ENCODE assay signal across 7 cellular contexts in the genomic region with DNA sequence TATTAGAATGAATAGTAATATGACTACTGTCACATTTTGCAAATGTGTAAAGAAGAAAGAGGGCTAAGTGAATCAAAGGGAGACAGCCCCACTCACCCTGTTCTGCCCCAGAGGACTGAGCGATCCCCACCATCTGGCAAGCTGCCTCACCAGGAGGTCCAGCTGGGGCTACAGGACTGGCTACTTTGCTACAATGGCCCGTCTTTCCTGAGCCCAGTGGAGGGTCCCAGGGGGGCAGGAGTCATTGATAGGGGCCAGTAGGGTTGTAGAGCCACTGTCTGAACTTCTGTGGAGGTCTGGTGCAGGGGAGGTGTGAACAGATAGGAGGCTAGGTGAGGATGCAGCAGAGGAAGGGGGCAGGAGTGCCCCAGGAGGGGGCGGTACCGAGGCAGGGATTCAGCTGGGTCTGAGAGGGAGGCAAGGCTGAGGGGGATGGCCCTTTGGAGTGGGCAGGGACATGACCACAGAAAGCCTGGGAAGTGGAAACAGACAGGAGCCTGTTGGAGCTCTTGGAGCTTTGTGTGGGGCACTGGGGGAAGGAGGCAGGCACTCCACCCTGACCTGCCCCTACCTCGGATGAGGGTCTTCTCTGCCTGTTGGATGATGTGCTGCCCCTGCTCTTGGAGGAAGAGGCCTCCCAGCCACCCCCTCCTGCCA. TPM values are rescaled to one million over a fixed set of nuclear protein-coding genes. Genes with fewer than 3 reads are reported as not detected.
DNase-seq lines count a peak whose midpoint lies in the region; ATAC-seq, FAIRE-seq and TF ChIP-seq lines count a peak whose summit lies in the region.
"Not testable (repeated sequence)": the region's sequence is repeated elsewhere in the genome, so short reads cannot be mapped to it uniquely, and the experiment has no call there.

No MANE protein-coding gene starts in this region.

- intact Hi-C loops in K562 (cut with micrococcal nuclease): not testable (repeated sequence)
- intact Hi-C loops in naive thymus-derived CD4-positive, alpha-beta T cell (cut with micrococcal nuclease): loop anchor here in 1 of 2 donors (2.0 kb wide), 3 partner anchors 19 to 53 kb away; a partner anchor contains a TSS

- BruUV-seq in K562 (replicated peaks; lab: Mats Ljungman, UMichigan): not testable (repeated sequence)

- H3K79me2 ChIP-seq in GM23248 (ENCODE audit: insufficient read depth) (peaks cover 27% of the 10 kb centered on the region), K562 (ENCODE audit: control insufficient read depth, insufficient read depth, low read length) (peaks cover 26% of the 10 kb centered on the region)

- TF ChIP-seq EP300 in K562 (IDR thresholded peaks at IDR 0.05; ENCODE audit: low read length): not testable (repeated sequence)

- not testable (repeated sequence) for H3K4me1 ChIP-seq in GM23248 (ENCODE audit: insufficient read depth)
- H3K4me1 ChIP-seq in K562 (replicated peaks in 1 of 2; ENCODE audit: control insufficient read depth in 2 of 2, insufficient read depth in 2 of 2, low read length in 2 of 2): peaks cover 21 to 46% of the 10 kb centered on the region in 2 experiments; a peak in 4 of 5 replicates
- peaks cover 14 to 15% of the 10 kb centered on the region in 2 donors for H3K4me1 ChIP-seq in naive thymus-derived CD4-positive, alpha-beta T cell (ENCODE audit: control insufficient read depth in 2 of 2, insufficient read depth in 2 of 2, low read length in 2 of 2)

- POLR2A ChIA-PET in K562 (lab: Yijun Ruan, JAX): not testable (repeated sequence)
- POLR2A ChIA-PET in naive thymus-derived CD4-positive, alpha-beta T cell (lab: Charles Lee): interaction anchor here (1.3 kb wide), 1 partner anchor 9 kb away, joined by 4 read pairs; no protein-coding TSS in a partner anchor

- peak overlapping the region; percentile 91 for H3K4me2 ChIP-seq in GM23248 (ENCODE audit: unreplicated experiment)
- H3K4me2 ChIP-seq in K562 (ENCODE audit: insufficient read depth, low read length): not testable (repeated sequence)

- not testable (repeated sequence) for TF ChIP-seq POLR2A in K562 (conservative IDR thresholded peaks at IDR 0.05)

- H3K27me3 Mint-ChIP-seq in naive thymus-derived CD4-positive, alpha-beta T cell: not testable (repeated sequence)

- WGBS in GM23248 (ENCODE audit: low coverage in 1 of 2, low lambda C conversion rate in 2 of 2, missing lambda C conversion rate in 2 of 2), 2 experiments: 45 to 54% methylated on average over 4 to 5 of the region's 5 CpGs
- 59% methylated on average over 5 of the region's 5 CpGs for WGBS in K562 (ENCODE audit: insufficient coverage, low coverage, missing lambda C conversion rate)

- in situ Hi-C loops in GM23248 (cut with MboI); K562 (cut with MboI): not testable (repeated sequence)

- H3K27me3 ChIP-seq in GM23248 (replicated peaks; ENCODE audit: insufficient read depth); K562 (ENCODE audit: control insufficient read depth in 2 of 2, insufficient read depth in 2 of 2, low read length in 2 of 2); naive thymus-derived CD4-positive, alpha-beta T cell (ENCODE audit: control insufficient read depth in 2 of 2, insufficient read depth in 2 of 2, low read length in 2 of 2): not testable (repeated sequence)

- H3K9ac ChIP-seq in GM23248: not testable (repeated sequence)
- H3K9ac ChIP-seq in K562 (ENCODE audit: insufficient read depth in 1 of 2, low read depth in 2 of 2, low read length in 2 of 2): peak overlapping the region in 1 of 2 experiments; percentile 74; a peak in 1 of 4 replicates

- ATAC-seq in K562: peak; percentile 53
- ATAC-seq in naive thymus-derived CD4-positive, alpha-beta T cell: not testable (repeated sequence)

- H3K27ac Mint-ChIP-seq in naive thymus-derived CD4-positive, alpha-beta T cell: peak overlapping the region in 5 of 9 donors; percentile 33 to 94 (median 85)

- H3F3A ChIP-seq in GM23248 (ENCODE audit: insufficient read depth): peaks cover 12% of the 10 kb centered on the region; the same call in 1 of the 2 replicates

- peaks cover 6 to 42% (median 23%) of the 10 kb centered on the region in 7 donors for H3K4me1 Mint-ChIP-seq in naive thymus-derived CD4-positive, alpha-beta T cell

- DNase-seq in DMS 273 (lab: John Stamatoyannopoulos, UW; ENCODE audit: unreplicated experiment): peak; percentile 24
- DNase-seq in GM23248: peak; percentile 34
- DNase-seq in NCI-H748 (lab: John Stamatoyannopoulos, UW; ENCODE audit: unreplicated experiment): peak; percentile 51
- DNase-seq in K562 (ENCODE audit: extremely low read depth in 1 of 4, low spot score in 3 of 4); fibroblast of the aortic adventitia (ENCODE audit: low read depth); naive thymus-derived CD4-positive, alpha-beta T cell: not testable (repeated sequence)

- H3K9me2 ChIP-seq in GM23248 (ENCODE audit: insufficient read depth): not testable (repeated sequence)

- not testable (repeated sequence) for H3K4me3 ChIP-seq in GM23248; WI38 (ENCODE audit: low read depth, low read length); K562; fibroblast of the aortic adventitia (ENCODE audit: low read depth, low read length); naive thymus-derived CD4-positive, alpha-beta T cell (ENCODE audit: low read length)

- not testable (repeated sequence) for H3K36me3 Mint-ChIP-seq in naive thymus-derived CD4-positive, alpha-beta T cell

- H3K9me3 Mint-ChIP-seq in naive thymus-derived CD4-positive, alpha-beta T cell: not testable (repeated sequence)

- H3K36me3 ChIP-seq in GM23248 (ENCODE audit: low read depth); K562 (ENCODE audit: control insufficient read depth, insufficient read depth, low read length); naive thymus-derived CD4-positive, alpha-beta T cell (ENCODE audit: control insufficient read depth in 2 of 3, insufficient read depth in 3 of 3, low read length in 3 of 3): not testable (repeated sequence)

- not testable (repeated sequence) for TF ChIP-seq RAD21 in K562 (CRISPR knock-in tag; conservative IDR thresholded peaks at IDR 0.05 in 1 of 2, IDR thresholded peaks at IDR 0.05 in 1 of 2)

- H4K20me1 ChIP-seq in GM23248 (ENCODE audit: insufficient read depth); K562 (replicated peaks; ENCODE audit: control insufficient read depth, insufficient read depth, low read length): not testable (repeated sequence)

- H3K27ac ChIP-seq in GM23248; K562 (ENCODE audit: extremely low read depth, low read depth, low read length); naive thymus-derived CD4-positive, alpha-beta T cell (ENCODE audit: low read depth, low read length): not testable (repeated sequence)

- H3K4me3 Mint-ChIP-seq in naive thymus-derived CD4-positive, alpha-beta T cell: peak overlapping the region in 6 of 10 donors; percentile 49 to 92 (median 87)

- CTCF ChIA-PET in K562 (lab: Yijun Ruan, JAX; ENCODE audit: low intra/inter-chr PET ratio); naive thymus-derived CD4-positive, alpha-beta T cell (lab: Charles Lee): not testable (repeated sequence)

- not testable (repeated sequence) for H2AFZ ChIP-seq in GM23248; K562 (ENCODE audit: low read depth, low read length)

- H3K9me1 ChIP-seq in K562 (ENCODE audit: control insufficient read depth, insufficient read depth, low read length): not testable (repeated sequence)

- TF ChIP-seq CTCF in WI38 (IDR thresholded peaks at IDR 0.05; ENCODE audit: low read depth, low read length): peak; percentile 16; the same call in 1 of the 2 replicates
- not testable (repeated sequence) for TF ChIP-seq CTCF in K562 (IDR thresholded peaks at IDR 0.05 in 2 of 3, conservative IDR thresholded peaks at IDR 0.05 in 1 of 3; ENCODE audit: insufficient read depth in 2 of 3, low read depth in 1 of 3, low read length in 3 of 3)
- peak; percentile 16 for TF ChIP-seq CTCF in fibroblast of the aortic adventitia (IDR thresholded peaks at IDR 0.05; ENCODE audit: insufficient read depth, low read length)

- not testable (repeated sequence) for FAIRE-seq in K562 (lab: Jason Lieb, UNC)

- not testable (repeated sequence) for H3K9me3 ChIP-seq in GM23248 (ENCODE audit: low read depth); K562 (replicated peaks; ENCODE audit: control insufficient read depth, insufficient read depth, low read depth, low read length); naive thymus-derived CD4-positive, alpha-beta T cell (ENCODE audit: control insufficient read depth in 2 of 3, low read length in 3 of 3)

RNA-seq across cellular contexts. Expression of a gene that starts 3.4 kb away (rescaled TPM):
- total RNA-seq in GM23248 (2014; rRNA removed; shearing (Covaris generic)): 0.76 and 2.3 TPM in 2 replicates
- 2.6 and 3.0 TPM in 2 replicates for polyA plus RNA-seq in GM23248 (2016; fragmentation: Nextera tagmentation; extraction: Ambion mirVana)
- 3.9 and 8.6 TPM in 2 replicates for total RNA-seq in K562 (2011; cell fraction: chromatin; rRNA removed; ENCODE audit: low replicate concordance)
- 9.5 TPM in 2 replicates for total RNA-seq in K562 (2011; cell fraction: nucleolus; rRNA removed)
- total RNA-seq in K562 (2011; cell fraction: nucleoplasm; rRNA removed): 5.4 and 5.5 TPM in 2 replicates
- total RNA-seq in K562 (2014; rRNA removed): 21.1 and 25.0 TPM in 2 replicates
- total RNA-seq in K562 (2014; rRNA removed; fragmentation: Illumina TruSeq; extraction: Trizol): 1.1 and 1.3 TPM in 2 replicates
- total RNA-seq in K562 (2015; rRNA removed; fragmentation: Illumina TruSeq; extraction: Trizol): 6.7 and 7.1 TPM in 2 replicates
- total RNA-seq in K562 (2021): 12.9 and 13.9 TPM in 2 replicates
- 3.6 and 5.3 TPM in 2 replicates for polyA plus RNA-seq in K562 (2011; rRNA removed)
- polyA plus RNA-seq in K562 (2011; cell fraction: cytosol; rRNA removed): 6.4 and 18.6 TPM in 2 replicates
- 3.8 and 8.0 TPM in 2 replicates for polyA plus RNA-seq in K562 (2011; cell fraction: nucleus; rRNA removed)
- polyA plus RNA-seq in K562 (2012): 10.9 and 13.0 TPM in 2 replicates
- 1.6 and 7.0 TPM in 2 replicates for polyA plus RNA-seq in K562 (2014; fragmentation: Illumina TruSeq; extraction: Trizol)
- under 1 TPM; 0.55 to 0.73 TPM for polyA plus RNA-seq in K562 (2014; fragmentation: Nextera tagmentation; extraction: Ambion mirVana)
- polyA plus RNA-seq in K562 (2014; rRNA removed): 17.0 and 17.3 TPM in 2 replicates
- 0.66 and 0.84 TPM in 2 replicates for polyA minus RNA-seq in K562 (2011; rRNA and poly(A)+ RNA removed)
- polyA minus RNA-seq in K562 (2011; cell fraction: cytosol; rRNA and poly(A)+ RNA removed): 4.9 and 8.0 TPM in 2 replicates
- 2.3 and 2.7 TPM in 2 replicates for polyA minus RNA-seq in K562 (2011; cell fraction: nucleus; rRNA and poly(A)+ RNA removed)
- 0.99 and 4.7 TPM in 2 replicates for total RNA-seq in fibroblast of the aortic adventitia (ENCODE audit: low replicate concordance)
- 1 to 10 TPM; 1.2 to 2.2 (median 1.9) TPM for total RNA-seq in naive thymus-derived CD4-positive, alpha-beta T cell
- polyA plus RNA-seq in naive thymus-derived CD4-positive, alpha-beta T cell: under 1 TPM; 0.39 to 0.59 TPM

RNA-seq across cellular contexts. Expression of a gene that starts 5.9 kb away (rescaled TPM):
- total RNA-seq in GM23248 (2014; rRNA removed; shearing (Covaris generic)): 19.2 and 22.7 TPM in 2 replicates
- 50.1 and 56.9 TPM in 2 replicates for polyA plus RNA-seq in GM23248 (2016; fragmentation: Nextera tagmentation; extraction: Ambion mirVana)
- 117 and 276 TPM in 2 replicates for total RNA-seq in K562 (2011; cell fraction: chromatin; rRNA removed; ENCODE audit: low replicate concordance)
- 148 and 164 TPM in 2 replicates for total RNA-seq in K562 (2011; cell fraction: nucleolus; rRNA removed)
- 145 and 162 TPM in 2 replicates for total RNA-seq in K562 (2011; cell fraction: nucleoplasm; rRNA removed)
- total RNA-seq in K562 (2014; rRNA removed): 43.5 and 62.9 TPM in 2 replicates
- 33.3 and 43.2 TPM in 2 replicates for total RNA-seq in K562 (2014; rRNA removed; fragmentation: Illumina TruSeq; extraction: Trizol)
- total RNA-seq in K562 (2015; rRNA removed; fragmentation: Illumina TruSeq; extraction: Trizol): 25.4 and 32.0 TPM in 2 replicates
- total RNA-seq in K562 (2021): 167 and 175 TPM in 2 replicates
- polyA plus RNA-seq in K562 (2011; rRNA removed): 38.7 and 58.6 TPM in 2 replicates
- polyA plus RNA-seq in K562 (2011; cell fraction: cytosol; rRNA removed): 34.8 and 93.5 TPM in 2 replicates
- 262 and 432 TPM in 2 replicates for polyA plus RNA-seq in K562 (2011; cell fraction: nucleus; rRNA removed)
- polyA plus RNA-seq in K562 (2012): 137 and 160 TPM in 2 replicates
- 99.8 and 139 TPM in 2 replicates for polyA plus RNA-seq in K562 (2014; fragmentation: Illumina TruSeq; extraction: Trizol)
- 10 to 100 TPM; 62.3 to 80.6 TPM for polyA plus RNA-seq in K562 (2014; fragmentation: Nextera tagmentation; extraction: Ambion mirVana)
- 80.5 and 95.2 TPM in 2 replicates for polyA plus RNA-seq in K562 (2014; rRNA removed)
- polyA minus RNA-seq in K562 (2011; rRNA and poly(A)+ RNA removed): 19.9 and 27.4 TPM in 2 replicates
- polyA minus RNA-seq in K562 (2011; cell fraction: cytosol; rRNA and poly(A)+ RNA removed): 39.1 and 51.2 TPM in 2 replicates
- polyA minus RNA-seq in K562 (2011; cell fraction: nucleus; rRNA and poly(A)+ RNA removed): 39.4 and 40.0 TPM in 2 replicates
- total RNA-seq in fibroblast of the aortic adventitia (ENCODE audit: low replicate concordance): 11.0 and 19.1 TPM in 2 replicates
- 10 to 100 TPM; 45.3 to 76.9 (median 64.5) TPM for total RNA-seq in naive thymus-derived CD4-positive, alpha-beta T cell
- 10 to 100 TPM; 56.0 to 59.2 TPM for polyA plus RNA-seq in naive thymus-derived CD4-positive, alpha-beta T cell

RNA-seq across cellular contexts. Expression of a gene that starts 10.8 kb away (rescaled TPM):
- 29.3 and 30.8 TPM in 2 replicates for total RNA-seq in GM23248 (2014; rRNA removed; shearing (Covaris generic))
- polyA plus RNA-seq in GM23248 (2016; fragmentation: Nextera tagmentation; extraction: Ambion mirVana): 37.0 and 39.3 TPM in 2 replicates
- 94.6 and 259 TPM in 2 replicates for total RNA-seq in K562 (2011; cell fraction: chromatin; rRNA removed; ENCODE audit: low replicate concordance)
- total RNA-seq in K562 (2011; cell fraction: nucleolus; rRNA removed): 158 and 168 TPM in 2 replicates
- total RNA-seq in K562 (2011; cell fraction: nucleoplasm; rRNA removed): 148 and 161 TPM in 2 replicates
- total RNA-seq in K562 (2014; rRNA removed): 42.9 and 51.6 TPM in 2 replicates
- total RNA-seq in K562 (2014; rRNA removed; fragmentation: Illumina TruSeq; extraction: Trizol): 41.2 and 45.4 TPM in 2 replicates
- 47.6 and 48.6 TPM in 2 replicates for total RNA-seq in K562 (2015; rRNA removed; fragmentation: Illumina TruSeq; extraction: Trizol)
- 50.0 and 55.1 TPM in 2 replicates for total RNA-seq in K562 (2021)
- 41.8 and 58.9 TPM in 2 replicates for polyA plus RNA-seq in K562 (2011; rRNA removed)
- 35.1 and 46.5 TPM in 2 replicates for polyA plus RNA-seq in K562 (2011; cell fraction: cytosol; rRNA removed)
- 76.8 and 145 TPM in 2 replicates for polyA plus RNA-seq in K562 (2011; cell fraction: nucleus; rRNA removed)
- polyA plus RNA-seq in K562 (2012): 46.8 and 71.4 TPM in 2 replicates
- 71.5 and 84.2 TPM in 2 replicates for polyA plus RNA-seq in K562 (2014; fragmentation: Illumina TruSeq; extraction: Trizol)
- 100 to 1,000 TPM in 1 of 2 experiments, 10 to 100 TPM in 1; 82.7 to 100 TPM for polyA plus RNA-seq in K562 (2014; fragmentation: Nextera tagmentation; extraction: Ambion mirVana)
- polyA plus RNA-seq in K562 (2014; rRNA removed): 71.3 and 82.0 TPM in 2 replicates
- polyA minus RNA-seq in K562 (2011; rRNA and poly(A)+ RNA removed): 42.5 and 66.7 TPM in 2 replicates
- 16.9 and 28.1 TPM in 2 replicates for polyA minus RNA-seq in K562 (2011; cell fraction: cytosol; rRNA and poly(A)+ RNA removed)
- 36.9 and 49.1 TPM in 2 replicates for polyA minus RNA-seq in K562 (2011; cell fraction: nucleus; rRNA and poly(A)+ RNA removed)
- 10.5 and 41.8 TPM in 2 replicates for total RNA-seq in fibroblast of the aortic adventitia (ENCODE audit: low replicate concordance)
- 10 to 100 TPM; 35.3 to 73.9 (median 65.1) TPM for total RNA-seq in naive thymus-derived CD4-positive, alpha-beta T cell
- 10 to 100 TPM; 28.1 to 46.8 TPM for polyA plus RNA-seq in naive thymus-derived CD4-positive, alpha-beta T cell

RNA-seq across cellular contexts. Expression of a gene that starts 20.0 kb away (rescaled TPM):
- total RNA-seq in GM23248 (2014; rRNA removed; shearing (Covaris generic)): 68.1 and 83.1 TPM in 2 replicates
- polyA plus RNA-seq in GM23248 (2016; fragmentation: Nextera tagmentation; extraction: Ambion mirVana) (36.8 and 39.4 TPM in 2 replicates), K562 (2011; rRNA removed) (8.5 and 8.6 TPM in 2 replicates), K562 (2014; fragmentation: Illumina TruSeq; extraction: Trizol) (6.2 and 12.7 TPM in 2 replicates), K562 (2014; fragmentation: Nextera tagmentation; extraction: Ambion mirVana) (under 1 TPM; 0.04 to 0.21 TPM), K562 (2014; rRNA removed) (17.2 and 20.8 TPM in 2 replicates)
- total RNA-seq in K562 (2011; cell fraction: chromatin; rRNA removed; ENCODE audit: low replicate concordance): 16.1 and 63.4 TPM in 2 replicates
- total RNA-seq in K562 (2011; cell fraction: nucleolus; rRNA removed): 75.0 and 82.4 TPM in 2 replicates
- 39.3 and 45.6 TPM in 2 replicates for total RNA-seq in K562 (2011; cell fraction: nucleoplasm; rRNA removed)
- total RNA-seq in K562 (2014; rRNA removed) (13.9 and 14.0 TPM in 2 replicates), K562 (2014; rRNA removed; fragmentation: Illumina TruSeq; extraction: Trizol) (2.6 and 3.6 TPM in 2 replicates), K562 (2015; rRNA removed; fragmentation: Illumina TruSeq; extraction: Trizol) (9.3 and 10.7 TPM in 2 replicates), K562 (2021) (18.0 and 21.5 TPM in 2 replicates), fibroblast of the aortic adventitia (ENCODE audit: low replicate concordance) (28.9 and 41.8 TPM in 2 replicates)
- polyA plus RNA-seq in K562 (2011; cell fraction: cytosol; rRNA removed): 7.8 and 21.4 TPM in 2 replicates
- 29.1 and 66.7 TPM in 2 replicates for polyA plus RNA-seq in K562 (2011; cell fraction: nucleus; rRNA removed)
- polyA plus RNA-seq in K562 (2012): 10.6 and 14.8 TPM in 2 replicates
- 2.3 and 6.4 TPM in 2 replicates for polyA minus RNA-seq in K562 (2011; rRNA and poly(A)+ RNA removed)
- polyA minus RNA-seq in K562 (2011; cell fraction: cytosol; rRNA and poly(A)+ RNA removed): 3.2 and 8.1 TPM in 2 replicates
- 17.4 and 22.3 TPM in 2 replicates for polyA minus RNA-seq in K562 (2011; cell fraction: nucleus; rRNA and poly(A)+ RNA removed)
- 10 to 100 TPM; 18.0 to 27.1 (median 22.3) TPM for total RNA-seq in naive thymus-derived CD4-positive, alpha-beta T cell
- polyA plus RNA-seq in naive thymus-derived CD4-positive, alpha-beta T cell: 10 to 100 TPM in 1 of 2 donors, 1 to 10 TPM in 1; 6.6 to 17.6 TPM

RNA-seq across cellular contexts. Expression of a gene that starts 21.4 kb away (rescaled TPM):
- total RNA-seq in GM23248 (2014; rRNA removed; shearing (Covaris generic)): 8.2 and 8.9 TPM in 2 replicates
- polyA plus RNA-seq in GM23248 (2016; fragmentation: Nextera tagmentation; extraction: Ambion mirVana): 11.1 and 12.0 TPM in 2 replicates
- total RNA-seq in K562 (2011; cell fraction: chromatin; rRNA removed; ENCODE audit: low replicate concordance): 63.5 and 83.8 TPM in 2 replicates
- total RNA-seq in K562 (2011; cell fraction: nucleolus; rRNA removed): 39.0 and 45.4 TPM in 2 replicates
- 59.4 and 78.8 TPM in 2 replicates for total RNA-seq in K562 (2011; cell fraction: nucleoplasm; rRNA removed)
- total RNA-seq in K562 (2014; rRNA removed): 46.7 and 50.8 TPM in 2 replicates
- total RNA-seq in K562 (2014; rRNA removed; fragmentation: Illumina TruSeq; extraction: Trizol): 28.1 and 31.6 TPM in 2 replicates
- 26.2 and 27.9 TPM in 2 replicates for total RNA-seq in K562 (2015; rRNA removed; fragmentation: Illumina TruSeq; extraction: Trizol)
- 29.3 and 34.4 TPM in 2 replicates for total RNA-seq in K562 (2021)
- 25.6 and 32.8 TPM in 2 replicates for polyA plus RNA-seq in K562 (2011; rRNA removed)
- 11.3 and 14.9 TPM in 2 replicates for polyA plus RNA-seq in K562 (2011; cell fraction: cytosol; rRNA removed)
- polyA plus RNA-seq in K562 (2011; cell fraction: nucleus; rRNA removed): 96.3 and 104 TPM in 2 replicates
- polyA plus RNA-seq in K562 (2012): 33.2 and 36.0 TPM in 2 replicates
- polyA plus RNA-seq in K562 (2014; fragmentation: Illumina TruSeq; extraction: Trizol): 48.3 and 50.5 TPM in 2 replicates
- polyA plus RNA-seq in K562 (2014; fragmentation: Nextera tagmentation; extraction: Ambion mirVana): 10 to 100 TPM; 13.8 to 16.0 TPM
- polyA plus RNA-seq in K562 (2014; rRNA removed): 64.0 and 65.6 TPM in 2 replicates
- polyA minus RNA-seq in K562 (2011; rRNA and poly(A)+ RNA removed): 17.9 and 20.6 TPM in 2 replicates
- 4.3 and 7.2 TPM in 2 replicates for polyA minus RNA-seq in K562 (2011; cell fraction: cytosol; rRNA and poly(A)+ RNA removed)
- 24.5 and 27.0 TPM in 2 replicates for polyA minus RNA-seq in K562 (2011; cell fraction: nucleus; rRNA and poly(A)+ RNA removed)
- 0.49 and 18.3 TPM in 2 replicates for total RNA-seq in fibroblast of the aortic adventitia (ENCODE audit: low replicate concordance)
- total RNA-seq in naive thymus-derived CD4-positive, alpha-beta T cell: 10 to 100 TPM in 1 of 5 experiments, 1 to 10 TPM in 4; 2.7 to 14.0 (median 5.2) TPM
- 1 to 10 TPM; 1.3 to 1.6 TPM for polyA plus RNA-seq in naive thymus-derived CD4-positive, alpha-beta T cell
